ENCODE assay signal across 17 cellular contexts in the genomic region with DNA sequence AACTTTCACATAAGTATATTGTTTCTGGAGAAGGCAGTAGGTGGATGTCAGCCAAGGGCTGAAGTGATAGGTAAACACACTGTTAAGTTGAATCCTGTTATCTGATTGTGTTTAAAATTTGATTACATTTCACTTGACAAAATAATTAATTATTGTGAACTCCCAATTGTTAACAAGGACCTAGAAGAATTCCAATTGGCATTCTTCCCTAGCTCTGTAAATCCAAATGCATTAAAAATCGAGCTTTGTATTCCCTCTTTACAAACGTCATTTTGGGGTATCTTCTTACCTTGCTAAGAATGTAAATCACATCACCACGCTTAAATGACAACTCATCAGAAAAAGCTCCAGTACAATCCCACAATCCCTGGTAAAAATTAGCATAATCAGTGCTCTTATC.
"Had no signal": no experiment of that assay in that cellular context is flagged by ENCODE, and none has a peak within 500 bp of the region (broad histone marks: within the 10 kb centered on the region; RNA-seq: fewer than 3 reads in every experiment).

No MANE protein-coding gene starts in this region.

- H3K27ac ChIP-seq: gastrocnemius medialis, tibial nerve, vagina had no signal

- H3K4me1 ChIP-seq: vagina had no signal

- H3K4me3 Mint-ChIP-seq: activated CD8-positive, alpha-beta memory T cell treated with anti-CD3 and anti-CD28 coated beads, Interleukin-2, amount 10 ng/mL, durations not matched to agents 7 days and 5 days; activated naive CD8-positive, alpha-beta T cell treated with anti-CD3 and anti-CD28 coated beads for 36 hours; activated T-cell treated with anti-CD3 and anti-CD28 coated beads, Interleukin-2, amount 50 U/mL, for 24 hours; natural killer cell treated with Interleukin-12 subunit alpha and Interleukin-12 subunit beta and Interleukin-15 and Interleukin-18, amount 100 ng/mL, for 72 hours had no signal

- ATAC-seq: activated CD8-positive, alpha-beta memory T cell treated with anti-CD3 and anti-CD28 coated beads, Interleukin-2, amount 10 ng/mL, durations not matched to agents 7 days and 5 days; gastrocnemius medialis; left lung; natural killer cell treated with Interleukin-12 subunit alpha and Interleukin-12 subunit beta and Interleukin-15 and Interleukin-18, amount 100 ng/mL, for 72 hours; right cardiac atrium had no signal

- H3K36me3 ChIP-seq: gastrocnemius medialis, tibial nerve, vagina had no signal

- H3K36me3 Mint-ChIP-seq: activated CD8-positive, alpha-beta memory T cell treated with anti-CD3 and anti-CD28 coated beads, Interleukin-2, amount 10 ng/mL, durations not matched to agents 7 days and 5 days; natural killer cell treated with Interleukin-12 subunit alpha and Interleukin-12 subunit beta and Interleukin-15 and Interleukin-18, amount 100 ng/mL, for 72 hours had no signal

- FAIRE-seq: keratinocyte, small intestine had no signal

- H3K4me3 ChIP-seq: gastrocnemius medialis, left lung, tibial nerve, vagina had no signal

- H3K27ac Mint-ChIP-seq: activated CD8-positive, alpha-beta memory T cell treated with anti-CD3 and anti-CD28 coated beads, Interleukin-2, amount 10 ng/mL, durations not matched to agents 7 days and 5 days; activated naive CD8-positive, alpha-beta T cell treated with anti-CD3 and anti-CD28 coated beads for 36 hours; activated T-cell treated with anti-CD3 and anti-CD28 coated beads, Interleukin-2, amount 50 U/mL, for 24 hours; natural killer cell treated with Interleukin-12 subunit alpha and Interleukin-12 subunit beta and Interleukin-15 and Interleukin-18, amount 100 ng/mL, for 72 hours; progenitor cell of endocrine pancreas had no signal

- H3K9me3 ChIP-seq: gastrocnemius medialis, left lung, tibial nerve, vagina had no signal

- H3K27me3 ChIP-seq: gastrocnemius medialis, left lung, tibial nerve, vagina had no signal

- H3K4me1 Mint-ChIP-seq: activated naive CD8-positive, alpha-beta T cell treated with anti-CD3 and anti-CD28 coated beads for 36 hours had no signal

- H3K9me3 Mint-ChIP-seq: activated naive CD8-positive, alpha-beta T cell treated with anti-CD3 and anti-CD28 coated beads for 36 hours; activated T-cell treated with anti-CD3 and anti-CD28 coated beads, Interleukin-2, amount 50 U/mL, for 24 hours; natural killer cell treated with Interleukin-12 subunit alpha and Interleukin-12 subunit beta and Interleukin-15 and Interleukin-18, amount 100 ng/mL, for 72 hours had no signal

- H3K27me3 Mint-ChIP-seq: activated CD8-positive, alpha-beta memory T cell treated with anti-CD3 and anti-CD28 coated beads, Interleukin-2, amount 10 ng/mL, durations not matched to agents 7 days and 5 days; natural killer cell treated with Interleukin-12 subunit alpha and Interleukin-12 subunit beta and Interleukin-15 and Interleukin-18, amount 100 ng/mL, for 72 hours; progenitor cell of endocrine pancreas had no signal

- DNase-seq: activated CD4-positive, alpha-beta T cell treated with anti-CD3 and anti-CD28 coated beads, Interleukin-2, amount 50 U/mL, for 48 hours; activated CD4-positive, CD25-positive, alpha-beta regulatory T cell treated with anti-CD3 and anti-CD28 coated beads, Interleukin-2, amount 50 U/mL, for 72 hours; activated CD8-positive, alpha-beta memory T cell treated with anti-CD3 and anti-CD28 coated beads, Interleukin-2, amount 10 ng/mL, durations not matched to agents 7 days and 5 days; activated gamma-delta T cell treated with Interleukin-2 at 50 U/mL for 16 hours; activated naive CD8-positive, alpha-beta T cell treated with anti-CD3 and anti-CD28 coated beads for 36 hours; activated T-cell treated with anti-CD3 and anti-CD28 coated beads, Interleukin-2, amount 50 U/mL, for 24 hours; anterior cingulate cortex; gastrocnemius medialis; left lung; occipital lobe; right cardiac atrium; small intestine had no signal
